In the genomic region with DNA sequence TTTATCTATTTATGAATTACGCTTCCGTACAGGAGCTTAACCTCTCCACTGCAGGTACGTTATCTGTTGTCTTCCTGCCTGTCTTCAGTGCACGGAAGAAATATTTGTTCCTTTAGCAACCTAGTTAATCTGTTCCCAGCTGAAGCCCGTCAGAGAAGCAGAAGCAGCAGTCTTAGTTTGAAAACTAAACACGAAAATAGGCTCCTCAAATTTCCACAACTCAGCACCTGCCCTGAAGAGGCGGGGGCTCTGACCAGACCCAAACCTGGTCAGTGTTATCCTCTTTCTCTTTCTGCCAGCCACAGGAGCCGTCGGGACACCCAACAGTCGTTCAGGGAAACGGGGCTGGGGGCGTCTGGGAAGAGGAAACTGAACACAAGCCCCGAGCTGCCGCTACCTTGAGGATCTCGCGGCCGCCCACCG, we compare ENCODE assay signal across 8 cellular contexts.
DNase-seq lines count a peak whose midpoint lies in the region; TF ChIP-seq lines count a peak whose summit lies in the region.

No MANE protein-coding gene starts in this region.

- H3K36me3 ChIP-seq in muscle layer of duodenum (ENCODE audit: control insufficient read depth in 1 of 2, insufficient read depth in 2 of 2, low read length in 2 of 2): peaks cover 4 to 23% of the 10 kb centered on the region in 2 donors

- H3K27me3 ChIP-seq in muscle layer of duodenum (ENCODE audit: low read depth, low read length): no peaks in the 10 kb centered on the region

- no peak for TF ChIP-seq CTCF in HFF-Myc (IDR thresholded peaks at IDR 0.05; ENCODE audit: low read depth, low read length, missing control alignments)

- H3K4me1 ChIP-seq in muscle layer of duodenum (ENCODE audit: control insufficient read depth in 1 of 2, insufficient read depth in 2 of 2, low read length in 2 of 2): peaks cover 5 to 25% of the 10 kb centered on the region in 2 donors

- no peaks in the 10 kb centered on the region for H3K9me3 ChIP-seq in muscle layer of duodenum (ENCODE audit: control insufficient read depth in 1 of 2, low read length in 2 of 2)

- peak overlapping the region; percentile 99 for H3K27ac ChIP-seq in muscle layer of duodenum (ENCODE audit: low read length)

- H3K4me3 ChIP-seq in HFF-Myc (replicated peaks; ENCODE audit: low read depth, low read length) (peak overlapping the region; percentile 62), muscle layer of duodenum (ENCODE audit: low read depth in 1 of 2, low read length in 2 of 2) (peak overlapping the region; percentile 77 to 84)

- DNase-seq in NCI-H1105 treated with DMSO at 0.1 percent for 48 hours (lab: John Stamatoyannopoulos, UW): peak; percentile 32
- DNase-seq in NCI-H1105 (lab: John Stamatoyannopoulos, UW): no peak
- DNase-seq in HFF-Myc (ENCODE audit: extremely low read depth, low read depth): no peak
- DNase-seq in NCI-H2029 treated with DMSO at 0.1 percent for 48 hours (lab: John Stamatoyannopoulos, UW): peak; percentile 49
- peak; percentile 46 for DNase-seq in cerebellar cortex (ENCODE audit: low spot score)
- no peak for DNase-seq in cortex of kidney (lab: John Stamatoyannopoulos, UW)
- DNase-seq in amniotic stem cell (lab: John Stamatoyannopoulos, UW): no peak

Comparison
In these comparisons a context has a peak if more than half of its experiments do, and no peak if none do; other contexts are left out.
1. DNase-seq: peak in NCI-H1105 treated with DMSO at 0.1 percent for 48 hours (single experiment), NCI-H2029 treated with DMSO at 0.1 percent for 48 hours (single experiment) and cerebellar cortex (single experiment); none in NCI-H1105 (single experiment), HFF-Myc (single experiment), cortex of kidney (single experiment) and amniotic stem cell (single experiment).